In the genomic region with DNA sequence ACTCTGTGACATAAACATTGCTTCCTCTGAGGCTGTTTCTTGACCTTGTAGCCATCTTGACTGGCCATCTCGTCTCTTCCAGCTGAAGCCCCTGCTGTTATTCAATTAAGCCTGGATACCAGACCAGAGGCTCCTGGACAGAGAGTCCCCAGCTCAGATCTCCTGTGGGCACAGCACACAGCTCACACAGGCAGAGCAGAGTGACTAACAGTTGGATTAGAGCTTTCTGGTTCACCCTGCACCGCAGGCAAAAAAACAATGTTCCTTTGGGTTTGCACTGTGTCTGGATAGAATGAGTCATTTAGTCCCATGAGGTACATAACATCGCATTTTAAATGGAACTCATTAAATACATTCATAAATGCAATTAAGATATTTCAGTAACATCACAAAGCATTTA, we compare ENCODE assay signal across 15 cellular contexts. TPM values are rescaled to one million over a fixed set of nuclear protein-coding genes. Genes with fewer than 3 reads are reported as not detected.
DNase-seq lines count a peak whose midpoint lies in the region; ATAC-seq and TF ChIP-seq lines count a peak whose summit lies in the region.
"Had no signal": no experiment of that assay in that cellular context is flagged by ENCODE, and none has a peak within 500 bp of the region (broad histone marks: within the 10 kb centered on the region; RNA-seq: fewer than 3 reads in every experiment).

No MANE protein-coding gene starts in this region.

- peak; percentile 92 for ATAC-seq in esophagus mucosa
- no peak for ATAC-seq in HG03039 (IDR thresholded peaks at IDR 0.05; ENCODE audit: unreplicated experiment)
- no peak for ATAC-seq in lower lobe of right lung
- ATAC-seq in HG02763 (IDR thresholded peaks at IDR 0.05; ENCODE audit: unreplicated experiment) = no peak
- ATAC-seq: activated T-helper 17 cell treated with anti-CD3 and anti-CD28 coated beads, Interleukin-2, amount 50 U/mL, for 72 hours; CD8-positive, alpha-beta T cell had no signal

- H3K27me3 Mint-ChIP-seq in osteocyte (ENCODE audit: unreplicated experiment) = no peaks in the 10 kb centered on the region
- H3K27me3 Mint-ChIP-seq: activated T-helper 17 cell treated with anti-CD3 and anti-CD28 coated beads, Interleukin-2, amount 50 U/mL, for 72 hours had no signal

- intact Hi-C loops in lower lobe of right lung (cut with DNase I) = no loop called here

- peak overlapping the region; percentile 74 for H3K27ac Mint-ChIP-seq in osteocyte (ENCODE audit: unreplicated experiment)
- H3K27ac Mint-ChIP-seq: activated T-helper 17 cell treated with anti-CD3 and anti-CD28 coated beads, Interleukin-2, amount 50 U/mL, for 72 hours; CD8-positive, alpha-beta T cell; nephron had no signal

- POLR2A ChIA-PET in RWPE1 (lab: Yijun Ruan, JAX; ENCODE audit: low non-redundant PET) = no interaction called here

- no peaks in the 10 kb centered on the region for H3K9me3 ChIP-seq in lower lobe of right lung
- H3K9me3 ChIP-seq: Peyer's patch had no signal

- H3K4me3 ChIP-seq in lower lobe of right lung = no peak overlapping the region
- H3K4me3 ChIP-seq: Peyer's patch had no signal

- H3K4me3 Mint-ChIP-seq in osteocyte (ENCODE audit: unreplicated experiment) = peak overlapping the region; percentile 5
- H3K4me3 Mint-ChIP-seq: activated T-helper 17 cell treated with anti-CD3 and anti-CD28 coated beads, Interleukin-2, amount 50 U/mL, for 72 hours; CD8-positive, alpha-beta T cell; nephron had no signal

- H3K27me3 ChIP-seq in lower lobe of right lung (ENCODE audit: low read depth) = no peaks in the 10 kb centered on the region
- H3K27me3 ChIP-seq: Peyer's patch had no signal

- H3K4me1 ChIP-seq in lower lobe of right lung = no peaks in the 10 kb centered on the region
- H3K4me1 ChIP-seq: Peyer's patch had no signal

- no peak for TF ChIP-seq CTCF in RWPE1 (conservative IDR thresholded peaks at IDR 0.05; ENCODE audit: low read depth)
- TF ChIP-seq CTCF in osteocyte (IDR thresholded peaks at IDR 0.05) = no peak
- TF ChIP-seq CTCF in lower lobe of right lung (IDR thresholded peaks at IDR 0.05) = no peak

- no peaks in the 10 kb centered on the region for H3K9me3 Mint-ChIP-seq in osteocyte (ENCODE audit: unreplicated experiment)
- H3K9me3 Mint-ChIP-seq: nephron had no signal

- H3K36me3 Mint-ChIP-seq in osteocyte (ENCODE audit: unreplicated experiment) = no peaks in the 10 kb centered on the region
- H3K36me3 Mint-ChIP-seq: CD8-positive, alpha-beta T cell had no signal

- H3K27ac ChIP-seq in RWPE1 = peak overlapping the region; percentile 20; the same call in 1 of the 2 replicates
- H3K27ac ChIP-seq in lower lobe of right lung = no peak overlapping the region
- H3K27ac ChIP-seq: Peyer's patch had no signal

- H3K4me1 Mint-ChIP-seq in osteocyte (ENCODE audit: unreplicated experiment) = peaks cover 31% of the 10 kb centered on the region
- H3K4me1 Mint-ChIP-seq: activated T-helper 17 cell treated with anti-CD3 and anti-CD28 coated beads, Interleukin-2, amount 50 U/mL, for 72 hours; nephron had no signal

- H3K36me3 ChIP-seq in lower lobe of right lung = no peaks in the 10 kb centered on the region
- H3K36me3 ChIP-seq: Peyer's patch had no signal

- DNase-seq in ELF-1 (ENCODE audit: low read depth, low spot score) (peak; percentile 10), RWPE1 (ENCODE audit: low spot score) (peak; percentile 51), osteocyte (ENCODE audit: extremely low spot score, unreplicated experiment) (no peak), lower lobe of right lung (no peak), DMS153 (lab: John Stamatoyannopoulos, UW) (no peak)
- DNase-seq: activated CD4-positive, CD25-positive, alpha-beta regulatory T cell; CD8-positive, alpha-beta T cell; cortex of kidney; Peyer's patch; stimulated activated naive CD4-positive, alpha-beta T cell treated with Interleukin-2 at 50 U/mL for 16 hours had no signal

- CTCF ChIA-PET in RWPE1 (lab: Yijun Ruan, JAX) = no interaction called here

RNA-seq across cellular contexts. Expression of a gene that starts 33.4 kb away (rescaled TPM):
- not detected for total RNA-seq in esophagus mucosa
- not detected in 2 replicates for total RNA-seq in osteocyte
- total RNA-seq in lower lobe of right lung = not detected
- total RNA-seq: activated T-helper 17 cell treated with anti-CD3 and anti-CD28 coated beads, Interleukin-2, amount 50 U/mL, for 72 hours; CD8-positive, alpha-beta T cell; Peyer's patch had no signal

Comparison
In these comparisons a context has a peak if more than half of its experiments do, and no peak if none do; other contexts are left out.
1. DNase-seq: peak in ELF-1 (single experiment) and RWPE1 (single experiment); none in osteocyte (single experiment), lower lobe of right lung (single experiment) and DMS153 (single experiment).